ENCODE assay signal across 8 cellular contexts in genomic region chr5:111559680-111560079, GRCh38.
"Had no signal": no experiment of that assay in that cellular context is flagged by ENCODE, and none has a peak within 500 bp of the region (broad histone marks: within the 10 kb centered on the region; RNA-seq: fewer than 3 reads in every experiment).

No MANE protein-coding gene starts in this region.

- H3K4me1 ChIP-seq: HAP-1 had no signal

- H3K9me3 ChIP-seq: HAP-1 had no signal

- H3K4me3 ChIP-seq: GM23248, GM23338, HAP-1 had no signal

- DNase-seq: GM23248, GOT3, H7, H9, HCEC 1CT, HFFc6 had no signal

- H3K27ac ChIP-seq: GM23248 had no signal

- H3K36me3 ChIP-seq: HAP-1 had no signal
